In the genomic region with DNA sequence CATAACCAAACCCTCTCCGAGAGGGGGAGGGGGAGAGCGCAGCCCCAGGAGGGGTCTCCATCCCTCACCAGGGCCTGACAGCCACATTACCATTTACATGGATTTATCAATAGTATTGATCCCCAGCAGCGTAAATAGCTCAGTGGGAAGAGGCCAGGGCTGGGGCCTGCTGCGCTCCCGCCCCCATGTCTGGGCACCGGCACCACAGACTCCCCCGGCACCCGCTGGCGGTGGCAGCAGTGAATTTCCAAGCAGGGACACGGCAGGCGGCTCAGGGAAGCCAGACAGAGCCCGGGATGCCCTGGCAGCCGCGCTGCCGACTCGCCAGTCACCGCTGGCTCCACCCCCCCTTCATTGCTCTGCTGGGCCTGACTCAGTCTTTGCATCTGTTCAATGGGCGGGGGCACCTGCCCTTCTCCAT, we compare ENCODE assay signal across 9 cellular contexts. TPM values are rescaled to one million over a fixed set of nuclear protein-coding genes. Genes with fewer than 3 reads are reported as not detected.
DNase-seq lines count a peak whose midpoint lies in the region; ATAC-seq and TF ChIP-seq lines count a peak whose summit lies in the region.
"Had no signal": no experiment of that assay in that cellular context is flagged by ENCODE, and none has a peak within 500 bp of the region (broad histone marks: within the 10 kb centered on the region; RNA-seq: fewer than 3 reads in every experiment).

No MANE protein-coding gene starts in this region.

- no peaks in the 10 kb centered on the region for H3K9me3 Mint-ChIP-seq in activated CD4-positive, alpha-beta memory T cell treated with anti-CD3 and anti-CD28 coated beads, Interleukin-2, amount 10 ng/mL, durations not matched to agents 7 days and 5 days
- H3K9me3 Mint-ChIP-seq: T-helper 1 cell treated with Interleukin-12 subunit alpha and Interleukin-12 subunit beta and Interleukin-4 antibody, amounts not matched to agents 30 μg/mL and 1 μg/mL, for 36 hours had no signal

- no peaks in the 10 kb centered on the region for H3K36me3 Mint-ChIP-seq in activated CD4-positive, alpha-beta memory T cell treated with anti-CD3 and anti-CD28 coated beads, Interleukin-2, amount 10 ng/mL, durations not matched to agents 7 days and 5 days (ENCODE audit: low read depth)

- H3K4me2 ChIP-seq in SK-N-SH = peak overlapping the region; percentile 93

- no peak overlapping the region for H3K27ac Mint-ChIP-seq in activated CD4-positive, alpha-beta memory T cell treated with anti-CD3 and anti-CD28 coated beads, Interleukin-2, amount 10 ng/mL, durations not matched to agents 7 days and 5 days
- H3K27ac Mint-ChIP-seq: T-helper 1 cell treated with Interleukin-12 subunit alpha and Interleukin-12 subunit beta and Interleukin-4 antibody, amounts not matched to agents 30 μg/mL and 1 μg/mL, for 36 hours had no signal

- H3K9me2 ChIP-seq in SK-N-SH = no peaks in the 10 kb centered on the region

- peaks cover 68% of the 10 kb centered on the region for H3K79me2 ChIP-seq in SK-N-SH (ENCODE audit: insufficient read depth)

- TF ChIP-seq CTCF in SK-N-SH (IDR thresholded peaks at IDR 0.05) (no peak), stomach (IDR thresholded peaks at IDR 0.05) (no peak)

- 73% methylated on average over 9 of the region's 18 CpGs for WGBS in SK-N-SH (ENCODE audit: low lambda C conversion rate)
- WGBS in stomach, 5 donors = 35 to 54% (median 41%) methylated on average over 8 to 18 of the region's 18 CpGs

- H4K20me1 ChIP-seq in SK-N-SH (ENCODE audit: insufficient read depth) = peaks cover 62% of the 10 kb centered on the region

- H2AFZ ChIP-seq in SK-N-SH (ENCODE audit: low read depth) = no peak overlapping the region

- peaks cover under 1% of the 10 kb centered on the region for H3K27me3 Mint-ChIP-seq in activated CD4-positive, alpha-beta memory T cell treated with anti-CD3 and anti-CD28 coated beads, Interleukin-2, amount 10 ng/mL, durations not matched to agents 7 days and 5 days

- H3K36me3 ChIP-seq in SK-N-SH (replicated peaks in 1 of 2; ENCODE audit: control insufficient read depth in 1 of 2, insufficient read depth in 2 of 2, low read length in 1 of 2) (peaks cover 3 to 7% of the 10 kb centered on the region in 2 experiments), stomach (peaks cover 0 to 3% (median 0%) of the 10 kb centered on the region in 4 donors)

- POLR2A ChIA-PET in SK-N-SH (lab: Yijun Ruan, JAX) = no interaction called here
- POLR2A ChIA-PET in activated CD4-positive, alpha-beta memory T cell treated with anti-CD3 and anti-CD28 coated beads, Interleukin-2, amount 10 ng/mL, durations not matched to agents 7 days and 5 days (lab: Charles Lee) = interaction anchor here (3.2 kb wide), 1 partner anchor 19 kb away, joined by 16 read pairs; no protein-coding TSS in a partner anchor

- DNase-seq in SK-N-SH (peak; percentile 53), stomach (no peak), NCI-H1105 (lab: John Stamatoyannopoulos, UW) (no peak), NCI-H748 treated with DMSO at 0.1 percent for 48 hours (lab: John Stamatoyannopoulos, UW) (no peak), HT-29 (ENCODE audit: low spot score) (no peak)
- no peak for DNase-seq in activated CD4-positive, alpha-beta memory T cell treated with anti-CD3 and anti-CD28 coated beads, Interleukin-2, amount 10 ng/mL, durations not matched to agents 7 days and 5 days

- no peak for TF ChIP-seq RAD21 in SK-N-SH (IDR thresholded peaks at IDR 0.05; ENCODE audit: low read length)

- H3K27ac ChIP-seq in SK-N-SH (ENCODE audit: low read depth in 2 of 2, low read length in 1 of 2) (peak overlapping the region in 1 of 2 experiments; percentile 50; a peak in 1 of 4 replicates), stomach (peak overlapping the region in 4 of 5 donors; percentile 26 to 99 (median 66))

- H3K4me3 Mint-ChIP-seq in activated CD4-positive, alpha-beta memory T cell treated with anti-CD3 and anti-CD28 coated beads, Interleukin-2, amount 10 ng/mL, durations not matched to agents 7 days and 5 days = peak overlapping the region; percentile 94

- CTCF ChIA-PET in SK-N-SH (lab: Yijun Ruan, JAX) = interaction anchor here (1.5 kb wide), 2 partner anchors 10 to 92 kb away, joined by 3 read pairs; no protein-coding TSS in a partner anchor
- CTCF ChIA-PET in activated CD4-positive, alpha-beta memory T cell treated with anti-CD3 and anti-CD28 coated beads, Interleukin-2, amount 10 ng/mL, durations not matched to agents 7 days and 5 days (lab: Charles Lee) = no interaction called here

- peaks cover 14 to 54% of the 10 kb centered on the region in 2 experiments for H3K4me1 ChIP-seq in SK-N-SH (ENCODE audit: control insufficient read depth in 1 of 2, insufficient read depth in 2 of 2, low read depth in 1 of 2, low read length in 1 of 2)
- peaks cover 55 to 87% (median 70%) of the 10 kb centered on the region in 4 donors for H3K4me1 ChIP-seq in stomach

- intact Hi-C loops in stomach (cut with DNase I; ENCODE audit: low total_unique reads) = loop anchor here (10.0 kb wide), 1 partner anchor 60 kb away; no protein-coding TSS in a partner anchor

- H3K4me3 ChIP-seq in SK-N-SH (ENCODE audit: low read depth in 2 of 2, low read length in 1 of 2) = peak overlapping the region; percentile 17 to 32; a peak in 2 of 4 replicates
- H3K4me3 ChIP-seq in iPS-11a (ENCODE audit: low read depth, low read length) = peak overlapping the region; percentile 13
- H3K4me3 ChIP-seq in stomach = peak overlapping the region; percentile 84 to 97 (median 94)

- H3K4me1 Mint-ChIP-seq in activated CD4-positive, alpha-beta memory T cell treated with anti-CD3 and anti-CD28 coated beads, Interleukin-2, amount 10 ng/mL, durations not matched to agents 7 days and 5 days = peaks cover 12% of the 10 kb centered on the region

- H3F3A ChIP-seq in SK-N-SH (replicated peaks; ENCODE audit: insufficient read depth) = peaks cover 5% of the 10 kb centered on the region

- H3K27me3 ChIP-seq in SK-N-SH (ENCODE audit: insufficient read depth) (no peaks in the 10 kb centered on the region), stomach (no peaks in the 10 kb centered on the region)

- H3K9me3 ChIP-seq in SK-N-SH (no peaks in the 10 kb centered on the region), stomach (no peaks in the 10 kb centered on the region)

- no peak overlapping the region for H3K9ac ChIP-seq in SK-N-SH

- ATAC-seq in SK-N-SH treated with all-trans-retinoic acid at 6 μM for 48 hours = no peak

- TF ChIP-seq POLR2A in stomach (IDR thresholded peaks at IDR 0.05) = no peak

- TF ChIP-seq EP300 in SK-N-SH (IDR thresholded peaks at IDR 0.05; ENCODE audit: borderline replicate concordance in 1 of 2, low read depth in 1 of 2, low read length in 1 of 2) (no peak), stomach (IDR thresholded peaks at IDR 0.05) (no peak)

TF ChIP-seq in SK-N-SH, 30 proteins besides CTCF, POLR2A, EP300 and RAD21 (continues in another document):
- TF ChIP-seq TEAD4 (IDR thresholded peaks at IDR 0.05; ENCODE audit: borderline replicate concordance, insufficient read depth) (no peak), TAF1 (IDR thresholded peaks at IDR 0.05; ENCODE audit: borderline replicate concordance, low read depth, low read length) (no peak), NFIC (IDR thresholded peaks at IDR 0.05; ENCODE audit: borderline replicate concordance) (no peak), YY1 (IDR thresholded peaks at IDR 0.05; ENCODE audit: low read depth) (no peak)
- TF ChIP-seq, protein P1, sequence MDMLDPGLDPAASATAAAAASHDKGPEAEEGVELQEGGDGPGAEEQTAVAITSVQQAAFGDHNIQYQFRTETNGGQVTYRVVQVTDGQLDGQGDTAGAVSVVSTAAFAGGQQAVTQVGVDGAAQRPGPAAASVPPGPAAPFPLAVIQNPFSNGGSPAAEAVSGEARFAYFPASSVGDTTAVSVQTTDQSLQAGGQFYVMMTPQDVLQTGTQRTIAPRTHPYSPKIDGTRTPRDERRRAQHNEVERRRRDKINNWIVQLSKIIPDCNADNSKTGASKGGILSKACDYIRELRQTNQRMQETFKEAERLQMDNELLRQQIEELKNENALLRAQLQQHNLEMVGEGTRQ (IDR thresholded peaks at IDR 0.05; ENCODE audit: borderline replicate concordance, low read depth, low read length) = no peak

TF ChIP-seq in SK-N-SH treated with all-trans-retinoic acid at 6 μM for 48 hours, 23 proteins besides CTCF, POLR2A, EP300 and RAD21:
- TF ChIP-seq ISL1 (CRISPR knock-in tag; IDR thresholded peaks at IDR 0.05) (no peak), ESRRG (CRISPR knock-in tag; IDR thresholded peaks at IDR 0.05) (no peak), PPARA (CRISPR knock-in tag; IDR thresholded peaks at IDR 0.05; ENCODE audit: borderline replicate concordance) (no peak), TCF4 (CRISPR knock-in tag; IDR thresholded peaks at IDR 0.05; ENCODE audit: borderline replicate concordance) (no peak), ARNTL (CRISPR knock-in tag; IDR thresholded peaks at IDR 0.05; ENCODE audit: borderline replicate concordance, low read depth) (no peak), TOX (CRISPR knock-in tag; IDR thresholded peaks at IDR 0.05; ENCODE audit: borderline replicate concordance) (no peak)
- TF ChIP-seq, protein P2, sequence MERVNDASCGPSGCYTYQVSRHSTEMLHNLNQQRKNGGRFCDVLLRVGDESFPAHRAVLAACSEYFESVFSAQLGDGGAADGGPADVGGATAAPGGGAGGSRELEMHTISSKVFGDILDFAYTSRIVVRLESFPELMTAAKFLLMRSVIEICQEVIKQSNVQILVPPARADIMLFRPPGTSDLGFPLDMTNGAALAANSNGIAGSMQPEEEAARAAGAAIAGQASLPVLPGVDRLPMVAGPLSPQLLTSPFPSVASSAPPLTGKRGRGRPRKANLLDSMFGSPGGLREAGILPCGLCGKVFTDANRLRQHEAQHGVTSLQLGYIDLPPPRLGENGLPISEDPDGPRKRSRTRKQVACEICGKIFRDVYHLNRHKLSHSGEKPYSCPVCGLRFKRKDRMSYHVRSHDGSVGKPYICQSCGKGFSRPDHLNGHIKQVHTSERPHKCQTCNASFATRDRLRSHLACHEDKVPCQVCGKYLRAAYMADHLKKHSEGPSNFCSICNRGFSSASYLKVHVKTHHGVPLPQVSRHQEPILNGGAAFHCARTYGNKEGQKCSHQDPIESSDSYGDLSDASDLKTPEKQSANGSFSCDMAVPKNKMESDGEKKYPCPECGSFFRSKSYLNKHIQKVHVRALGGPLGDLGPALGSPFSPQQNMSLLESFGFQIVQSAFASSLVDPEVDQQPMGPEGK (CRISPR knock-in tag; IDR thresholded peaks at IDR 0.05; ENCODE audit: borderline replicate concordance) = no peak

RNA-seq across cellular contexts. Expression of a gene that starts 2.3 kb away (rescaled TPM):
- polyA plus RNA-seq in SK-N-SH (2012; rRNA removed) (9.1 and 19.0 TPM in 2 replicates), stomach (10 to 100 TPM; 27.2 to 49.6 (median 37.7) TPM)
- 14.3 and 16.0 TPM in 2 replicates for polyA plus RNA-seq in SK-N-SH (2012; cell fraction: cytosol; rRNA removed)
- polyA plus RNA-seq in SK-N-SH (2012; cell fraction: nucleus; rRNA removed) = 61.3 and 99.7 TPM in 2 replicates
- total RNA-seq in activated CD4-positive, alpha-beta memory T cell treated with anti-CD3 and anti-CD28 coated beads, Interleukin-2, amount 10 ng/mL, durations not matched to agents 7 days and 5 days = 10 to 100 TPM; 88.9 to 90.8 TPM
- total RNA-seq in stomach = 100 to 1,000 TPM in 4 of 5 donors, 10 to 100 TPM in 1; 61.7 to 292 (median 116) TPM
- total RNA-seq in HT-29 (2014; rRNA removed; shearing (Covaris generic)) = 93.6 and 114 TPM in 2 replicates

Comparison
In these comparisons a context has a peak if more than half of its experiments do, and no peak if none do; other contexts are left out.
1. H3K4me3 ChIP-seq: peak in every context shown above with its lines; median percentile 94 in stomach; 24 in SK-N-SH; 13 in iPS-11a.